ENCODE assay signal across 13 cellular contexts in genomic region chr17:12041316-12041715, GRCh38. TPM values are rescaled to one million over a fixed set of nuclear protein-coding genes. Genes with fewer than 3 reads are reported as not detected.
DNase-seq lines count a peak whose midpoint lies in the region; TF ChIP-seq lines count a peak whose summit lies in the region.
"Had no signal": no experiment of that assay in that cellular context is flagged by ENCODE, and none has a peak within 500 bp of the region (broad histone marks: within the 10 kb centered on the region; RNA-seq: fewer than 3 reads in every experiment).

No MANE protein-coding gene starts in this region.

- no peak for TF ChIP-seq CTCF in foreskin fibroblast (IDR thresholded peaks at IDR 0.05; ENCODE audit: low read depth, low read length)

- H3K4me1 ChIP-seq in ACC112 (ENCODE audit: control insufficient read depth, insufficient read depth, low read length, unreplicated experiment), result peaks cover 18% of the 10 kb centered on the region
- peaks cover 11% of the 10 kb centered on the region for H3K4me1 ChIP-seq in mesendoderm (ENCODE audit: control insufficient read depth, low read depth, low read length)
- H3K4me1 ChIP-seq in HAP-1, result peaks cover 14% of the 10 kb centered on the region
- H3K4me1 ChIP-seq: colonic mucosa had no signal

- H3K23ac ChIP-seq in mesendoderm (ENCODE audit: low read length), result no peak overlapping the region

- H3K27ac ChIP-seq in ACC112 (ENCODE audit: low read depth, low read length), result peak overlapping the region; percentile 57
- H3K27ac ChIP-seq in mesendoderm (ENCODE audit: low read depth, low read length), result no peak overlapping the region
- H3K27ac ChIP-seq: colonic mucosa, thoracic aorta had no signal

- no peaks in the 10 kb centered on the region for H3K9me3 Mint-ChIP-seq in activated naive CD8-positive, alpha-beta T cell (ENCODE audit: low read depth)
- H3K9me3 Mint-ChIP-seq: neural crest cell had no signal

- no peak overlapping the region for H3K4me2 ChIP-seq in mesendoderm (ENCODE audit: low read length)

- no peak overlapping the region for H2AFZ ChIP-seq in ACC112 (ENCODE audit: low read length, unreplicated experiment)

- H3K4me3 Mint-ChIP-seq in activated naive CD8-positive, alpha-beta T cell, result peak overlapping the region; percentile 17
- H3K4me3 Mint-ChIP-seq: neural crest cell had no signal

- DNase-seq in HCEC 1CT, result peak; percentile 79
- peak; percentile 64 to 83 for DNase-seq in foreskin fibroblast
- no peak for DNase-seq in activated gamma-delta T cell (lab: John Stamatoyannopoulos, UW)
- DNase-seq in mesendoderm, result no peak
- DNase-seq in NK-92 (lab: John Stamatoyannopoulos, UW; ENCODE audit: unreplicated experiment), result no peak
- DNase-seq in HAP-1 (ENCODE audit: low spot score in 2 of 2), result no peak
- DNase-seq: activated CD8-positive, alpha-beta memory T cell treated with anti-CD3 and anti-CD28 coated beads, Interleukin-2, amount 50 U/mL, for 4 hours; colonic mucosa; stimulated activated CD4-positive, alpha-beta T cell treated with anti-CD3 and anti-CD28 coated beads, Interleukin-4, amount 100 ng/mL, for 24 hours had no signal

- no peaks in the 10 kb centered on the region for H3K27me3 Mint-ChIP-seq in activated naive CD8-positive, alpha-beta T cell

- no peak overlapping the region for H2BK120ac ChIP-seq in mesendoderm (ENCODE audit: low read depth, low read length)

- H2BK5ac ChIP-seq in mesendoderm (ENCODE audit: low read length), result no peak overlapping the region

- no peak overlapping the region for H3K4ac ChIP-seq in mesendoderm (ENCODE audit: low read depth, low read length)

- no CpG with 5 or more reads among the region's 3 CpGs for WGBS in mesendoderm (ENCODE audit: extremely low coverage, insufficient coverage, low lambda C conversion rate)

- peaks cover 76% of the 10 kb centered on the region for H3K79me2 ChIP-seq in ACC112 (ENCODE audit: control insufficient read depth, insufficient read depth, low read length, unreplicated experiment)
- peaks cover 38% of the 10 kb centered on the region for H3K79me2 ChIP-seq in mesendoderm (ENCODE audit: control insufficient read depth, insufficient read depth, low read length)

- H3K27me3 ChIP-seq in ACC112 (ENCODE audit: insufficient read depth, low read length) (no peaks in the 10 kb centered on the region), mesendoderm (ENCODE audit: insufficient read depth, low read length, poor library complexity) (no peaks in the 10 kb centered on the region), HAP-1 (ENCODE audit: low read depth) (no peaks in the 10 kb centered on the region)
- H3K27me3 ChIP-seq: colonic mucosa had no signal

- H3K9me3 ChIP-seq in HAP-1, result no peaks in the 10 kb centered on the region
- H3K9me3 ChIP-seq: colonic mucosa, thoracic aorta had no signal

- peaks cover 5% of the 10 kb centered on the region for H3K36me3 Mint-ChIP-seq in activated naive CD8-positive, alpha-beta T cell

- H3K18ac ChIP-seq in mesendoderm (ENCODE audit: low read length), result no peak overlapping the region

- H2BK15ac ChIP-seq in mesendoderm (replicated peaks; ENCODE audit: low read depth), result no peak overlapping the region

- no peak overlapping the region for H4K8ac ChIP-seq in mesendoderm (ENCODE audit: low read depth, low read length)

- no peak overlapping the region for H4K5ac ChIP-seq in mesendoderm (ENCODE audit: low read length)

- H3K27ac Mint-ChIP-seq in activated naive CD8-positive, alpha-beta T cell, result peak overlapping the region; percentile 43

- H3K4me3 ChIP-seq in ACC112 (ENCODE audit: low read depth, low read length) (peak overlapping the region; percentile 20), foreskin fibroblast (ENCODE audit: low read depth in 1 of 2, low read length in 2 of 2) (no peak overlapping the region), mesendoderm (ENCODE audit: low read length) (no peak overlapping the region), HAP-1 (no peak overlapping the region)
- H3K4me3 ChIP-seq: colonic mucosa, thoracic aorta had no signal

- peaks cover 7% of the 10 kb centered on the region for H3K79me1 ChIP-seq in mesendoderm (ENCODE audit: low read length)

- no peak overlapping the region for H2AK5ac ChIP-seq in mesendoderm (ENCODE audit: low read length)

- H3K36me3 ChIP-seq in ACC112 (ENCODE audit: insufficient read depth, low read length) (no peaks in the 10 kb centered on the region), mesendoderm (ENCODE audit: control insufficient read depth, insufficient read depth, low read length) (no peaks in the 10 kb centered on the region), HAP-1 (replicated peaks) (no peaks in the 10 kb centered on the region)
- H3K36me3 ChIP-seq: colonic mucosa, thoracic aorta had no signal

- no peak overlapping the region for H3K56ac ChIP-seq in mesendoderm (ENCODE audit: low read length)

- no peak overlapping the region for H3K9ac ChIP-seq in mesendoderm (ENCODE audit: low read length)

- H3K4me1 Mint-ChIP-seq in activated naive CD8-positive, alpha-beta T cell (ENCODE audit: low read depth), result peaks cover 82% of the 10 kb centered on the region

- in situ Hi-C loops in HAP-1 (cut with MboI; ENCODE audit: low sequenced_read_pairs), result no loop called here

RNA-seq across cellular contexts. Expression of gene MAP2K4, which starts 20.6 kb away (rescaled TPM):
- 23.6 TPM for polyA plus RNA-seq in mesendoderm (2013, experiment 1 of 2)
- 23.7 TPM for polyA plus RNA-seq in mesendoderm (2013, experiment 2 of 2)

RNA-seq across cellular contexts. Expression of gene ZNF18, which starts 44.0 kb away (rescaled TPM):
- 5.4 TPM for polyA plus RNA-seq in mesendoderm (2013, experiment 1 of 2)
- 5.6 TPM for polyA plus RNA-seq in mesendoderm (2013, experiment 2 of 2)

Comparison
In these comparisons a context has a peak if more than half of its experiments do, and no peak if none do; other contexts are left out.
1. DNase-seq: peak in HCEC 1CT (single experiment) and foreskin fibroblast (2 of 2); none in activated gamma-delta T cell (single experiment), mesendoderm (single experiment), NK-92 (single experiment) and HAP-1 (0 of 2).